ENCODE assay signal across 12 cellular contexts in the genomic region with DNA sequence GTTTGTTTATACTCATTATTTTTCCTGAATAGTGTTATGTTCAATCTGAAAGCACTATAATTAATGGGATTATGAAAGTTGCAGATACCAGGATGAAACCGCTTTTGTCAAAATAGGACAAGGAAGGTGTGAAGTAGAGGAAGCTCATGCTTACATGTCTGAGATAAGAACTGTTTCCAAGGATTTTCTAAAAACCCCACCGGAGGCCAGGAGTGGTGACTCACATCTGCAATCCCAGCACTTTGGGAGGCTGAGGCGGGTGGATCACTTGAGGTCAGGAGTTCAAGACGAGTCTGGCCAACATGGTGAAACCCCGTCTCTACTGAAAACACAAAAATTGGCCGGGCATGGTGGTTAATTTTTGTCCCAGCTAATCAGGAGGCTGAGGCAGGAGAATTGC. TPM values are rescaled to one million over a fixed set of nuclear protein-coding genes. Genes with fewer than 3 reads are reported as not detected.
DNase-seq lines count a peak whose midpoint lies in the region; ATAC-seq, FAIRE-seq and TF ChIP-seq lines count a peak whose summit lies in the region.
"Not testable (repeated sequence)": the region's sequence is repeated elsewhere in the genome, so short reads cannot be mapped to it uniquely, and the experiment has no call there.
"Had no signal": no experiment of that assay in that cellular context is flagged by ENCODE, and none has a peak within 500 bp of the region (broad histone marks: within the 10 kb centered on the region; RNA-seq: fewer than 3 reads in every experiment).

No MANE protein-coding gene starts in this region.

- H3K79me2 ChIP-seq in K562 (ENCODE audit: control insufficient read depth, insufficient read depth, low read length); fibroblast of lung (ENCODE audit: control insufficient read depth, insufficient read depth, low read length): not testable (repeated sequence)

- not testable (repeated sequence) for TF ChIP-seq POLR2A in K562 (conservative IDR thresholded peaks at IDR 0.05)

- H3K9me3 ChIP-seq in K562 (replicated peaks; ENCODE audit: control insufficient read depth, insufficient read depth, low read depth, low read length); fibroblast of lung (ENCODE audit: control insufficient read depth, insufficient read depth, low read depth, low read length); aorta (ENCODE audit: control insufficient read depth, low read length): not testable (repeated sequence)

- H3K36me3 ChIP-seq in K562 (ENCODE audit: control insufficient read depth, insufficient read depth, low read length): peaks cover 47% of the 10 kb centered on the region
- not testable (repeated sequence) for H3K36me3 ChIP-seq in fibroblast of lung (ENCODE audit: control insufficient read depth, insufficient read depth, low read length); aorta (ENCODE audit: control insufficient read depth in 1 of 2, insufficient read depth in 2 of 2, low read length in 1 of 2)

- intact Hi-C loops in K562 (cut with micrococcal nuclease); aorta (cut with DNase I): not testable (repeated sequence)

- TF ChIP-seq RAD21 in K562 (CRISPR knock-in tag; conservative IDR thresholded peaks at IDR 0.05 in 1 of 2, IDR thresholded peaks at IDR 0.05 in 1 of 2): not testable (repeated sequence)

- H3K9ac ChIP-seq in K562 (ENCODE audit: insufficient read depth in 1 of 2, low read depth in 2 of 2, low read length in 2 of 2); fibroblast of lung (ENCODE audit: insufficient read depth, low read length): not testable (repeated sequence)

- H3K27me3 ChIP-seq in K562 (ENCODE audit: control insufficient read depth in 2 of 2, insufficient read depth in 2 of 2, low read length in 2 of 2); fibroblast of lung (ENCODE audit: control insufficient read depth, insufficient read depth, low read length); aorta (ENCODE audit: control insufficient read depth in 1 of 2, insufficient read depth in 2 of 2, low read length in 1 of 2): not testable (repeated sequence)

- not testable (repeated sequence) for TF ChIP-seq EP300 in K562 (IDR thresholded peaks at IDR 0.05; ENCODE audit: low read length)

- WGBS in K562 (ENCODE audit: insufficient coverage, low coverage, missing lambda C conversion rate): 46% methylated on average over 6 of the region's 6 CpGs
- WGBS in aorta, 2 donors: 84 to 89% methylated on average over 6 of the region's 6 CpGs

- DNase-seq in Daoy (ENCODE audit: low read depth) (peak; percentile 59), HK-2 (ENCODE audit: unreplicated experiment) (peak; percentile 34), RCC 7860 (ENCODE audit: low spot score) (peak; percentile 62), K562 (ENCODE audit: extremely low read depth in 1 of 4, low spot score in 3 of 4) (peak in 1 of 4 experiments; percentile 24), fibroblast of lung (ENCODE audit: low read depth in 2 of 2) (peak; percentile 49 to 73), glomerular visceral epithelial cell (ENCODE audit: extremely low spot score) (peak; percentile 13), non-pigmented ciliary epithelial cell (ENCODE audit: low read depth) (peak; percentile 35)
- not testable (repeated sequence) for DNase-seq in aorta

- H4K20me1 ChIP-seq in K562 (replicated peaks; ENCODE audit: control insufficient read depth, insufficient read depth, low read length); fibroblast of lung (ENCODE audit: control insufficient read depth, extremely low read depth, insufficient read depth, low read length): not testable (repeated sequence)

- H3K27ac ChIP-seq in K562 (ENCODE audit: extremely low read depth, low read depth, low read length); fibroblast of lung (ENCODE audit: insufficient read depth, low read length); aorta (ENCODE audit: low read depth in 1 of 2, low read length in 2 of 2): not testable (repeated sequence)

- CTCF ChIA-PET in K562 (lab: Yijun Ruan, JAX; ENCODE audit: low intra/inter-chr PET ratio): not testable (repeated sequence)

- H3K4me1 ChIP-seq in K562 (replicated peaks in 1 of 2; ENCODE audit: control insufficient read depth in 2 of 2, insufficient read depth in 2 of 2, low read length in 2 of 2); fibroblast of lung (ENCODE audit: control insufficient read depth, extremely low read depth, insufficient read depth, low read length); aorta (ENCODE audit: control insufficient read depth in 1 of 2, insufficient read depth in 2 of 2, low read length in 2 of 2): not testable (repeated sequence)

- not testable (repeated sequence) for H3K4me3 ChIP-seq in K562; fibroblast of lung (replicated peaks in 1 of 4; ENCODE audit: control extremely low read depth in 1 of 4, insufficient read depth in 1 of 4, low read depth in 3 of 4, low read length in 4 of 4); aorta (ENCODE audit: low read length in 2 of 2)

- H2AFZ ChIP-seq in K562 (ENCODE audit: low read depth, low read length); fibroblast of lung (ENCODE audit: low read length): not testable (repeated sequence)

- not testable (repeated sequence) for H3K4me2 ChIP-seq in K562 (ENCODE audit: insufficient read depth, low read length); fibroblast of lung (ENCODE audit: extremely low read depth, insufficient read depth, low read length)

- in situ Hi-C loops in K562 (cut with MboI): not testable (repeated sequence)

- H3K9me1 ChIP-seq in K562 (ENCODE audit: control insufficient read depth, insufficient read depth, low read length): not testable (repeated sequence)

- not testable (repeated sequence) for TF ChIP-seq CTCF in K562 (IDR thresholded peaks at IDR 0.05 in 2 of 3, conservative IDR thresholded peaks at IDR 0.05 in 1 of 3; ENCODE audit: insufficient read depth in 2 of 3, low read depth in 1 of 3, low read length in 3 of 3); fibroblast of lung (conservative IDR thresholded peaks at IDR 0.05 in 1 of 2, IDR thresholded peaks at IDR 0.05 in 1 of 2; ENCODE audit: low read depth in 1 of 2, low read length in 2 of 2)

- ATAC-seq in K562: not testable (repeated sequence)
- peak; percentile 38 for ATAC-seq in aorta (ENCODE audit: low FRiP score)

- not testable (repeated sequence) for BruUV-seq in K562 (replicated peaks; lab: Mats Ljungman, UMichigan)

- FAIRE-seq in RCC 7860 (lab: Jason Lieb, UNC): peak; percentile 80
- not testable (repeated sequence) for FAIRE-seq in K562 (lab: Jason Lieb, UNC)

- POLR2A ChIA-PET in K562 (lab: Yijun Ruan, JAX): interaction anchor here (1.4 to 1.6 kb wide), 2 partner anchors 9 to 70 kb away, joined by 3 to 4 read pairs; no protein-coding TSS in a partner anchor

RNA-seq across cellular contexts. Expression of gene DUS2, which starts 7.0 kb away (rescaled TPM):
- total RNA-seq in Daoy (2014; rRNA removed; shearing (Covaris generic)): 15.9 and 19.8 TPM in 2 replicates
- total RNA-seq in K562 (2011; cell fraction: chromatin; rRNA removed; ENCODE audit: low replicate concordance): 74.9 and 112 TPM in 2 replicates
- total RNA-seq in K562 (2011; cell fraction: nucleolus; rRNA removed): 54.5 and 61.7 TPM in 2 replicates
- 68.8 and 69.1 TPM in 2 replicates for total RNA-seq in K562 (2011; cell fraction: nucleoplasm; rRNA removed)
- 22.3 and 22.5 TPM in 2 replicates for total RNA-seq in K562 (2014; rRNA removed)
- total RNA-seq in K562 (2014; rRNA removed; fragmentation: Illumina TruSeq; extraction: Trizol): 17.8 and 20.9 TPM in 2 replicates
- total RNA-seq in K562 (2015; rRNA removed; fragmentation: Illumina TruSeq; extraction: Trizol): 21.5 and 22.5 TPM in 2 replicates
- 21.7 and 25.6 TPM in 2 replicates for total RNA-seq in K562 (2021)
- polyA plus RNA-seq in K562 (2011; rRNA removed): 13.0 and 16.3 TPM in 2 replicates
- polyA plus RNA-seq in K562 (2011; cell fraction: cytosol; rRNA removed): 16.5 and 19.6 TPM in 2 replicates
- 68.4 and 74.9 TPM in 2 replicates for polyA plus RNA-seq in K562 (2011; cell fraction: nucleus; rRNA removed)
- polyA plus RNA-seq in K562 (2012): 11.7 and 12.5 TPM in 2 replicates
- polyA plus RNA-seq in K562 (2014; fragmentation: Illumina TruSeq; extraction: Trizol): 19.4 and 20.6 TPM in 2 replicates
- 1 to 10 TPM; 5.8 to 9.3 TPM for polyA plus RNA-seq in K562 (2014; fragmentation: Nextera tagmentation; extraction: Ambion mirVana)
- 13.3 and 15.1 TPM in 2 replicates for polyA plus RNA-seq in K562 (2014; rRNA removed)
- polyA minus RNA-seq in K562 (2011; rRNA and poly(A)+ RNA removed): 32.9 and 41.8 TPM in 2 replicates
- 10.8 and 20.7 TPM in 2 replicates for polyA minus RNA-seq in K562 (2011; cell fraction: cytosol; rRNA and poly(A)+ RNA removed)
- 27.3 and 35.1 TPM in 2 replicates for polyA minus RNA-seq in K562 (2011; cell fraction: nucleus; rRNA and poly(A)+ RNA removed)
- total RNA-seq in fibroblast of lung: 12.3 and 16.8 TPM in 2 replicates
- 10.2 and 15.5 TPM in 2 replicates for polyA plus RNA-seq in fibroblast of lung
- 10.6 and 12.4 TPM in 2 replicates for polyA plus RNA-seq in fibroblast of lung (2012)
- polyA minus RNA-seq in fibroblast of lung (ENCODE audit: low replicate concordance): 16.4 and 26.4 TPM in 2 replicates
- 10 to 100 TPM in 1 of 2 donors, 1 to 10 TPM in 1; 5.4 to 13.1 TPM for total RNA-seq in aorta
- polyA plus RNA-seq in aorta: 1 to 10 TPM; 3.0 to 8.9 TPM

RNA-seq across cellular contexts. Expression of gene DDX28, which starts 7.1 kb away (rescaled TPM):
- total RNA-seq in Daoy (2014; rRNA removed; shearing (Covaris generic)): 7.1 and 8.6 TPM in 2 replicates
- total RNA-seq in K562 (2011; cell fraction: chromatin; rRNA removed; ENCODE audit: low replicate concordance): 9.9 and 32.8 TPM in 2 replicates
- total RNA-seq in K562 (2011; cell fraction: nucleolus; rRNA removed): 32.9 and 43.2 TPM in 2 replicates
- 15.0 and 22.7 TPM in 2 replicates for total RNA-seq in K562 (2011; cell fraction: nucleoplasm; rRNA removed)
- total RNA-seq in K562 (2014; rRNA removed): 21.1 and 27.1 TPM in 2 replicates
- total RNA-seq in K562 (2014; rRNA removed; fragmentation: Illumina TruSeq; extraction: Trizol): 13.0 and 13.1 TPM in 2 replicates
- 15.9 and 16.3 TPM in 2 replicates for total RNA-seq in K562 (2015; rRNA removed; fragmentation: Illumina TruSeq; extraction: Trizol)
- 22.5 and 24.5 TPM in 2 replicates for total RNA-seq in K562 (2021)
- polyA plus RNA-seq in K562 (2011; rRNA removed): 17.6 and 21.9 TPM in 2 replicates
- 17.2 and 40.7 TPM in 2 replicates for polyA plus RNA-seq in K562 (2011; cell fraction: cytosol; rRNA removed)
- 12.1 and 14.4 TPM in 2 replicates for polyA plus RNA-seq in K562 (2011; cell fraction: nucleus; rRNA removed)
- 13.7 and 14.7 TPM in 2 replicates for polyA plus RNA-seq in K562 (2012)
- 13.7 and 15.5 TPM in 2 replicates for polyA plus RNA-seq in K562 (2014; fragmentation: Illumina TruSeq; extraction: Trizol)
- polyA plus RNA-seq in K562 (2014; fragmentation: Nextera tagmentation; extraction: Ambion mirVana): 1 to 10 TPM; 2.8 to 3.5 TPM
- polyA plus RNA-seq in K562 (2014; rRNA removed): 24.5 and 28.7 TPM in 2 replicates
- polyA minus RNA-seq in K562 (2011; rRNA and poly(A)+ RNA removed): 14.8 and 17.9 TPM in 2 replicates
- 7.6 and 12.9 TPM in 2 replicates for polyA minus RNA-seq in K562 (2011; cell fraction: cytosol; rRNA and poly(A)+ RNA removed)
- 15.3 and 25.1 TPM in 2 replicates for polyA minus RNA-seq in K562 (2011; cell fraction: nucleus; rRNA and poly(A)+ RNA removed)
- 10.7 and 12.3 TPM in 2 replicates for total RNA-seq in fibroblast of lung
- polyA plus RNA-seq in fibroblast of lung: 5.3 and 8.6 TPM in 2 replicates
- polyA plus RNA-seq in fibroblast of lung (2012): 5.0 and 8.3 TPM in 2 replicates
- 7.0 and 13.2 TPM in 2 replicates for polyA minus RNA-seq in fibroblast of lung (ENCODE audit: low replicate concordance)
- 1 to 10 TPM; 4.3 to 5.3 TPM for total RNA-seq in aorta
- polyA plus RNA-seq in aorta: 1 to 10 TPM; 3.6 to 4.8 TPM

RNA-seq across cellular contexts. Expression of gene DPEP2NB, which starts 14.4 kb away (rescaled TPM):
- not detected in 2 replicates for total RNA-seq in Daoy (2014; rRNA removed; shearing (Covaris generic))
- not detected in 2 replicates for total RNA-seq in K562 (2011; cell fraction: chromatin; rRNA removed; ENCODE audit: low replicate concordance)
- total RNA-seq in K562 (2011; cell fraction: nucleolus; rRNA removed): not detected in 2 replicates
- not detected in 2 replicates for total RNA-seq in K562 (2011; cell fraction: nucleoplasm; rRNA removed)
- total RNA-seq in K562 (2014; rRNA removed) (not detected in 2 replicates), K562 (2014; rRNA removed; fragmentation: Illumina TruSeq; extraction: Trizol) (not detected in 2 replicates), K562 (2015; rRNA removed; fragmentation: Illumina TruSeq; extraction: Trizol) (not detected in 2 replicates), K562 (2021) (not detected in 2 replicates), fibroblast of lung (not detected in 2 replicates), aorta (not detected)
- polyA plus RNA-seq in K562 (2011; rRNA removed) (not detected in 2 replicates), K562 (2014; fragmentation: Illumina TruSeq; extraction: Trizol) (not detected in 2 replicates), K562 (2014; fragmentation: Nextera tagmentation; extraction: Ambion mirVana) (not detected), K562 (2014; rRNA removed) (not detected in 2 replicates), fibroblast of lung (not detected in 2 replicates), aorta (not detected)
- polyA plus RNA-seq in K562 (2011; cell fraction: cytosol; rRNA removed): not detected in 2 replicates
- not detected in 2 replicates for polyA plus RNA-seq in K562 (2011; cell fraction: nucleus; rRNA removed)
- 0.07 TPM in 1 of 2 replicates, not detected in the other for polyA plus RNA-seq in K562 (2012)
- not detected in 2 replicates for polyA minus RNA-seq in K562 (2011; rRNA and poly(A)+ RNA removed)
- not detected in 2 replicates for polyA minus RNA-seq in K562 (2011; cell fraction: cytosol; rRNA and poly(A)+ RNA removed)
- polyA minus RNA-seq in K562 (2011; cell fraction: nucleus; rRNA and poly(A)+ RNA removed): not detected in 2 replicates
- not detected in 2 replicates for polyA plus RNA-seq in fibroblast of lung (2012)
- polyA minus RNA-seq in fibroblast of lung (ENCODE audit: low replicate concordance): not detected in 2 replicates
- total RNA-seq: A673; CD8-positive, alpha-beta memory T cell; H4; SK-MEL-5 had no signal
- polyA plus RNA-seq: CD8-positive, alpha-beta memory T cell had no signal

RNA-seq across cellular contexts. Expression of gene DPEP2, which starts 30.8 kb away (rescaled TPM):
- not detected in 2 replicates for total RNA-seq in Daoy (2014; rRNA removed; shearing (Covaris generic))
- total RNA-seq in K562 (2011; cell fraction: chromatin; rRNA removed; ENCODE audit: low replicate concordance): 2.4 and 7.0 TPM in 2 replicates
- total RNA-seq in K562 (2011; cell fraction: nucleolus; rRNA removed): 3.7 and 4.3 TPM in 2 replicates
- total RNA-seq in K562 (2011; cell fraction: nucleoplasm; rRNA removed): 3.2 and 4.1 TPM in 2 replicates
- total RNA-seq in K562 (2014; rRNA removed): 0.14 and 1.3 TPM in 2 replicates
- total RNA-seq in K562 (2014; rRNA removed; fragmentation: Illumina TruSeq; extraction: Trizol): 0.18 and 0.35 TPM in 2 replicates
- total RNA-seq in K562 (2015; rRNA removed; fragmentation: Illumina TruSeq; extraction: Trizol): 0.49 and 0.76 TPM in 2 replicates
- total RNA-seq in K562 (2021): 0.85 and 1.2 TPM in 2 replicates
- polyA plus RNA-seq in K562 (2011; rRNA removed): 0.81 and 1.6 TPM in 2 replicates
- 1.5 and 3.0 TPM in 2 replicates for polyA plus RNA-seq in K562 (2011; cell fraction: cytosol; rRNA removed)
- polyA plus RNA-seq in K562 (2011; cell fraction: nucleus; rRNA removed): 3.3 and 4.5 TPM in 2 replicates
- polyA plus RNA-seq in K562 (2012): 1.7 and 6.2 TPM in 2 replicates
- polyA plus RNA-seq in K562 (2014; fragmentation: Illumina TruSeq; extraction: Trizol): 0.70 and 1.00 TPM in 2 replicates
- polyA plus RNA-seq in K562 (2014; fragmentation: Nextera tagmentation; extraction: Ambion mirVana): under 1 TPM; 0.24 to 0.38 TPM
- 0.36 and 0.81 TPM in 2 replicates for polyA plus RNA-seq in K562 (2014; rRNA removed)
- 0.95 and 1.2 TPM in 2 replicates for polyA minus RNA-seq in K562 (2011; rRNA and poly(A)+ RNA removed)
- not detected in 2 replicates for polyA minus RNA-seq in K562 (2011; cell fraction: cytosol; rRNA and poly(A)+ RNA removed)
- polyA minus RNA-seq in K562 (2011; cell fraction: nucleus; rRNA and poly(A)+ RNA removed): 1.1 and 2.0 TPM in 2 replicates
- not detected in 2 replicates for total RNA-seq in fibroblast of lung
- not detected in 2 replicates for polyA plus RNA-seq in fibroblast of lung
- not detected in 2 replicates for polyA plus RNA-seq in fibroblast of lung (2012)
- polyA minus RNA-seq in fibroblast of lung (ENCODE audit: low replicate concordance): not detected in 2 replicates
- total RNA-seq in aorta: 10 to 100 TPM in 1 of 2 donors, 1 to 10 TPM in 1; 1.7 to 10.4 TPM
- polyA plus RNA-seq in aorta: 1 to 10 TPM; 1.0 to 2.1 TPM
- total RNA-seq: A673, H4, SK-MEL-5 had no signal

RNA-seq across cellular contexts. Expression of gene DPEP3, which starts 49.8 kb away (rescaled TPM):
- total RNA-seq in Daoy (2014; rRNA removed; shearing (Covaris generic)): not detected in 2 replicates
- not detected in 2 replicates for total RNA-seq in K562 (2011; cell fraction: chromatin; rRNA removed; ENCODE audit: low replicate concordance)
- not detected in 2 replicates for total RNA-seq in K562 (2011; cell fraction: nucleolus; rRNA removed)
- total RNA-seq in K562 (2011; cell fraction: nucleoplasm; rRNA removed): not detected in 2 replicates
- total RNA-seq in K562 (2014; rRNA removed) (not detected in 2 replicates), K562 (2014; rRNA removed; fragmentation: Illumina TruSeq; extraction: Trizol) (not detected in 2 replicates), K562 (2015; rRNA removed; fragmentation: Illumina TruSeq; extraction: Trizol) (not detected in 2 replicates), K562 (2021) (not detected in 2 replicates), fibroblast of lung (not detected in 2 replicates), aorta (not detected)
- polyA plus RNA-seq in K562 (2011; rRNA removed) (not detected in 2 replicates), K562 (2014; fragmentation: Illumina TruSeq; extraction: Trizol) (not detected in 2 replicates), K562 (2014; fragmentation: Nextera tagmentation; extraction: Ambion mirVana) (not detected), K562 (2014; rRNA removed) (not detected in 2 replicates), fibroblast of lung (not detected in 2 replicates), aorta (not detected)
- 0.06 TPM in 1 of 2 replicates, not detected in the other for polyA plus RNA-seq in K562 (2011; cell fraction: cytosol; rRNA removed)
- 0.07 TPM in 1 of 2 replicates, not detected in the other for polyA plus RNA-seq in K562 (2011; cell fraction: nucleus; rRNA removed)
- not detected in 2 replicates for polyA plus RNA-seq in K562 (2012)
- polyA minus RNA-seq in K562 (2011; rRNA and poly(A)+ RNA removed): not detected in 2 replicates
- not detected in 2 replicates for polyA minus RNA-seq in K562 (2011; cell fraction: cytosol; rRNA and poly(A)+ RNA removed)
- not detected in 2 replicates for polyA minus RNA-seq in K562 (2011; cell fraction: nucleus; rRNA and poly(A)+ RNA removed)
- not detected in 2 replicates for polyA plus RNA-seq in fibroblast of lung (2012)
- polyA minus RNA-seq in fibroblast of lung (ENCODE audit: low replicate concordance): not detected in 2 replicates
- total RNA-seq: A673, H4, SK-MEL-5 had no signal
